14 cellular contexts compared by ENCODE assay signal in the genomic region with DNA sequence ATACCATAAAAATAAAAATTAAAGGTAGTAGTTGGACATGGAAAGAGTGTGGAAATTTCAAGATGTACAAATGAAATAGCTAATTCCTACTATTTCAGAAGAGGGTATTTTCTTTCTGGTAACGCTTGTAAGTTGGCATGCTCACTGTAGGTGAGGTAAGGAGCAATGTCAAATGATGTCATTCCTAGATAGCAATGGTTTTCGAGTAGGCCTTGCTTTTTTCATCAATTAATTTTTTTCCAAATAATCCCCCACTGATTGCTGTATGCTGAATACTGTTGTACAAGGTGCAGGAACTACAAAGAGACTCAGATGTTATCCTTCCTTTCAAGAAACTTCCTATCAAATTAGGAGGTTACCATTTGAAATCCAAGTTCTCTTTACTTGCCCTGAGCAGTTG. TPM values are rescaled to one million over a fixed set of nuclear protein-coding genes. Genes with fewer than 3 reads are reported as not detected.
A peak's percentile ranks its signal among the peaks of the same experiment; 100 is the strongest.
DNase-seq lines count a peak whose midpoint lies in the region; ATAC-seq, FAIRE-seq and TF ChIP-seq lines count a peak whose summit lies in the region.
"Had no signal": no experiment of that assay in that cellular context is flagged by ENCODE, and none has a peak within 500 bp of the region (broad histone marks: within the 10 kb centered on the region; RNA-seq: fewer than 3 reads in every experiment).

No MANE protein-coding gene starts in this region.

- H3K9ac ChIP-seq in MM.1S (ENCODE audit: low read length) = no peak overlapping the region

- peak overlapping the region; percentile 90 for H3K27ac Mint-ChIP-seq in nephron progenitor cell
- H3K27ac Mint-ChIP-seq in stimulated activated naive CD8-positive, alpha-beta T cell treated with anti-CD3 and anti-CD28 coated beads, Interleukin-15, amount 100 ng/mL, for 72 hours = no peak overlapping the region
- H3K27ac Mint-ChIP-seq: activated CD4-positive, alpha-beta T cell treated with anti-CD3 and anti-CD28 coated beads, Interleukin-2, amount 10 ng/mL, durations not matched to agents 7 days and 5 days; natural killer cell treated with Interleukin-12 subunit alpha and Interleukin-12 subunit beta and Interleukin-15 and Interleukin-18, amount 100 ng/mL, for 72 hours had no signal

- H4K20me1 ChIP-seq in MM.1S (ENCODE audit: insufficient read depth, low read length) = no peaks in the 10 kb centered on the region

- no peaks in the 10 kb centered on the region for H3K9me3 Mint-ChIP-seq in nephron progenitor cell
- no peaks in the 10 kb centered on the region for H3K9me3 Mint-ChIP-seq in stimulated activated naive CD8-positive, alpha-beta T cell treated with anti-CD3 and anti-CD28 coated beads, Interleukin-15, amount 100 ng/mL, for 72 hours
- H3K9me3 Mint-ChIP-seq: activated CD4-positive, alpha-beta T cell treated with anti-CD3 and anti-CD28 coated beads, Interleukin-2, amount 10 ng/mL, durations not matched to agents 7 days and 5 days; natural killer cell treated with Interleukin-12 subunit alpha and Interleukin-12 subunit beta and Interleukin-15 and Interleukin-18, amount 100 ng/mL, for 72 hours had no signal

- no peaks in the 10 kb centered on the region for H3K4me1 ChIP-seq in MM.1S (ENCODE audit: low read length)
- peaks cover 21 to 34% (median 26%) of the 10 kb centered on the region in 4 donors for H3K4me1 ChIP-seq in esophagus muscularis mucosa
- H3K4me1 ChIP-seq in thyroid gland = peaks cover 10 to 23% of the 10 kb centered on the region in 2 donors

- H3K4me1 Mint-ChIP-seq in nephron progenitor cell = peaks cover 41% of the 10 kb centered on the region
- H3K4me1 Mint-ChIP-seq in stimulated activated naive CD8-positive, alpha-beta T cell treated with anti-CD3 and anti-CD28 coated beads, Interleukin-15, amount 100 ng/mL, for 72 hours = peaks cover 4% of the 10 kb centered on the region

- H3K4me2 ChIP-seq in MM.1S (ENCODE audit: low read depth, low read length) = peak overlapping the region; percentile 62; the same call in 1 of the 2 replicates

- H3K4me3 Mint-ChIP-seq in nephron progenitor cell = peak overlapping the region; percentile 31
- no peak overlapping the region for H3K4me3 Mint-ChIP-seq in stimulated activated naive CD8-positive, alpha-beta T cell treated with anti-CD3 and anti-CD28 coated beads, Interleukin-15, amount 100 ng/mL, for 72 hours
- H3K4me3 Mint-ChIP-seq: activated CD4-positive, alpha-beta T cell treated with anti-CD3 and anti-CD28 coated beads, Interleukin-2, amount 10 ng/mL, durations not matched to agents 7 days and 5 days; natural killer cell treated with Interleukin-12 subunit alpha and Interleukin-12 subunit beta and Interleukin-15 and Interleukin-18, amount 100 ng/mL, for 72 hours had no signal

- H3K27me3 Mint-ChIP-seq in nephron progenitor cell (ENCODE audit: low read depth, poor library complexity) = peaks cover 1% of the 10 kb centered on the region
- no peaks in the 10 kb centered on the region for H3K27me3 Mint-ChIP-seq in stimulated activated naive CD8-positive, alpha-beta T cell treated with anti-CD3 and anti-CD28 coated beads, Interleukin-15, amount 100 ng/mL, for 72 hours
- H3K27me3 Mint-ChIP-seq: activated CD4-positive, alpha-beta T cell treated with anti-CD3 and anti-CD28 coated beads, Interleukin-2, amount 10 ng/mL, durations not matched to agents 7 days and 5 days; natural killer cell treated with Interleukin-12 subunit alpha and Interleukin-12 subunit beta and Interleukin-15 and Interleukin-18, amount 100 ng/mL, for 72 hours had no signal

- no peaks in the 10 kb centered on the region for H3K27me3 ChIP-seq in MM.1S (replicated peaks; ENCODE audit: insufficient read depth, low read length)
- no peaks in the 10 kb centered on the region for H3K27me3 ChIP-seq in esophagus muscularis mucosa
- no peaks in the 10 kb centered on the region for H3K27me3 ChIP-seq in thyroid gland
- H3K27me3 ChIP-seq: adrenal gland had no signal

- H3K36me3 Mint-ChIP-seq in nephron progenitor cell (ENCODE audit: low read depth) = peaks cover 16% of the 10 kb centered on the region
- H3K36me3 Mint-ChIP-seq: natural killer cell treated with Interleukin-12 subunit alpha and Interleukin-12 subunit beta and Interleukin-15 and Interleukin-18, amount 100 ng/mL, for 72 hours had no signal

- H3F3A ChIP-seq in MM.1S (ENCODE audit: insufficient read depth, low read length) = no peaks in the 10 kb centered on the region

- H3K27ac ChIP-seq in MM.1S (ENCODE audit: low read length) (no peak overlapping the region), esophagus muscularis mucosa (replicated peaks in 1 of 4) (peak overlapping the region; percentile 66 to 76 (median 74)), thyroid gland (peak overlapping the region; percentile 81 to 86 (median 81))

- H2AFZ ChIP-seq in MM.1S (ENCODE audit: low read length) = peak overlapping the region; percentile 45

- H3K9me2 ChIP-seq in MM.1S (replicated peaks; ENCODE audit: insufficient read depth, low read length) = no peaks in the 10 kb centered on the region

- FAIRE-seq in RCC 7860 (lab: Jason Lieb, UNC) = no peak

- DNase-seq in MM.1S (no peak), esophagus muscularis mucosa (ENCODE audit: extremely low spot score) (no peak), nephron progenitor cell (no peak), thyroid gland (no peak), anterior cingulate cortex (lab: John Stamatoyannopoulos, UW) (no peak), RCC 7860 (ENCODE audit: low spot score) (no peak)
- no peak for DNase-seq in stimulated activated naive CD8-positive, alpha-beta T cell treated with anti-CD3 and anti-CD28 coated beads, Interleukin-15, amount 100 ng/mL, for 72 hours
- DNase-seq: activated CD4-positive, alpha-beta T cell treated with anti-CD3 and anti-CD28 coated beads, Interleukin-2, amount 10 ng/mL, durations not matched to agents 7 days and 5 days; activated T-cell treated with anti-CD3 and anti-CD28 coated beads, Interleukin-2, amount 50 U/mL, for 48 hours; dermis blood vessel endothelial cell; T-helper 2 cell had no signal

- TF ChIP-seq CTCF in MM.1S (IDR thresholded peaks at IDR 0.05; ENCODE audit: low read length) = no peak
- TF ChIP-seq CTCF in esophagus muscularis mucosa (IDR thresholded peaks at IDR 0.05) = no peak
- no peak for TF ChIP-seq CTCF in nephron progenitor cell (IDR thresholded peaks at IDR 0.05)
- TF ChIP-seq CTCF in thyroid gland (IDR thresholded peaks at IDR 0.05) = no peak

- H3K9me3 ChIP-seq in MM.1S (replicated peaks; ENCODE audit: insufficient read depth, low read length) = no peaks in the 10 kb centered on the region
- H3K9me3 ChIP-seq in esophagus muscularis mucosa = no peaks in the 10 kb centered on the region
- no peaks in the 10 kb centered on the region for H3K9me3 ChIP-seq in thyroid gland
- H3K9me3 ChIP-seq: adrenal gland had no signal

- no peak for TF ChIP-seq EP300 in esophagus muscularis mucosa (IDR thresholded peaks at IDR 0.05)

- TF ChIP-seq POLR2A in esophagus muscularis mucosa (IDR thresholded peaks at IDR 0.05; ENCODE audit: low read depth) (no peak), thyroid gland (IDR thresholded peaks at IDR 0.05) (no peak)

- 80% methylated on average over 2 of the region's 2 CpGs for WGBS in esophagus muscularis mucosa
- WGBS in thyroid gland, 2 donors = 82 to 89% methylated on average over 2 of the region's 2 CpGs

- ATAC-seq in stimulated activated naive CD8-positive, alpha-beta T cell treated with anti-CD3 and anti-CD28 coated beads, Interleukin-15, amount 100 ng/mL, for 72 hours = no peak
- ATAC-seq: natural killer cell treated with Interleukin-12 subunit alpha and Interleukin-12 subunit beta and Interleukin-15 and Interleukin-18, amount 100 ng/mL, for 72 hours had no signal

- intact Hi-C loops in esophagus muscularis mucosa (cut with DNase I) (no loop called here), thyroid gland (cut with DNase I) (no loop called here)

- H3K79me2 ChIP-seq in MM.1S (ENCODE audit: low read length) = no peaks in the 10 kb centered on the region

- no peaks in the 10 kb centered on the region for H3K36me3 ChIP-seq in MM.1S (replicated peaks; ENCODE audit: insufficient read depth, low read length)
- peaks cover 0 to 4% (median 0%) of the 10 kb centered on the region in 4 donors for H3K36me3 ChIP-seq in esophagus muscularis mucosa
- H3K36me3 ChIP-seq in thyroid gland = no peaks in the 10 kb centered on the region
- H3K36me3 ChIP-seq: adrenal gland had no signal

- no peak overlapping the region for H3K4me3 ChIP-seq in MM.1S (ENCODE audit: low read length)
- H3K4me3 ChIP-seq in esophagus muscularis mucosa = peak overlapping the region in 3 of 4 donors; percentile 52 to 61 (median 55)
- no peak overlapping the region for H3K4me3 ChIP-seq in thyroid gland (replicated peaks in 1 of 3)
- H3K4me3 ChIP-seq: GM12878 had no signal

RNA-seq across cellular contexts. Expression of gene SELENOP, which starts 0.9 kb away (rescaled TPM):
- 100 to 1,000 TPM; 119 to 284 (median 180) TPM for total RNA-seq in esophagus muscularis mucosa
- total RNA-seq in thyroid gland = 100 to 1,000 TPM; 162 to 637 (median 392) TPM
- total RNA-seq: activated CD4-positive, alpha-beta T cell treated with anti-CD3 and anti-CD28 coated beads, Interleukin-2, amount 10 ng/mL, durations not matched to agents 7 days and 5 days had no signal

RNA-seq across cellular contexts. Expression of gene CCDC152, which starts 56.0 kb away (rescaled TPM):
- under 1 TPM; 0.40 to 0.66 (median 0.47) TPM for total RNA-seq in esophagus muscularis mucosa
- 1 to 10 TPM in 3 of 4 donors, under 1 TPM in 1; 0.94 to 2.5 (median 1.7) TPM for total RNA-seq in thyroid gland

Comparison
In these comparisons a context has a peak if more than half of its experiments do, and no peak if none do; other contexts are left out.
1. H3K4me3 ChIP-seq: peak in esophagus muscularis mucosa (3 of 4); none in MM.1S (single experiment) and thyroid gland (0 of 3).